ENCODE assay signal across 8 cellular contexts in the genomic region with DNA sequence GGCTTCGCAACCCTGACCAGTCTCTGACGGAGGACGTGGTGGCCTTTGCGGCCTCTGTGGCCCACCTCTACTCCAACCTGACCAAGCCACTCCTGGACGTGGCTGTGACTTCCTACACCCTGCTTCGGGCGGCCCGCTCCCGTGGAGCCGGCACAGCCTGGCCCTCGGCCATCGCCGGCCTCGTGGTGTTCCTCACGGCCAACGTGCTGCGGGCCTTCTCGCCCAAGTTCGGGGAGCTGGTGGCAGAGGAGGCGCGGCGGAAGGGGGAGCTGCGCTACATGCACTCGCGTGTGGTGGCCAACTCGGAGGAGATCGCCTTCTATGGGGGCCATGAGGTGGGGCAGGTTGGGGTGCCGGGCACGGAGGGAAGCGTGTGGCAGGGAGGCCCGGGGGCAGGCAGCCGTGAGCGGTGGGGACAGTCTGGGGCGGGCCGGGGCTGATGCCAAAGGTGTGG. TPM values are rescaled to one million over a fixed set of nuclear protein-coding genes. Genes with fewer than 3 reads are reported as not detected.
DNase-seq lines count a peak whose midpoint lies in the region; ATAC-seq, FAIRE-seq and TF ChIP-seq lines count a peak whose summit lies in the region.

No MANE protein-coding gene starts in this region.

- H3K36me3 ChIP-seq in HUES6 (ENCODE audit: control insufficient read depth, insufficient read depth, low read length) (peaks cover 18% of the 10 kb centered on the region), keratinocyte (ENCODE audit: control insufficient read depth in 2 of 2, extremely low read depth in 1 of 2, insufficient read depth in 2 of 2, low read length in 2 of 2) (peaks cover under 1 to 3% of the 10 kb centered on the region in 2 experiments)

- H3K9me3 ChIP-seq in HUES6 (ENCODE audit: control insufficient read depth, insufficient read depth, low read depth, low read length) (peaks cover 19% of the 10 kb centered on the region; the same call in 1 of the 2 replicates), keratinocyte (ENCODE audit: control insufficient read depth, low read depth, low read length) (no peaks in the 10 kb centered on the region)

- ATAC-seq in stimulated activated memory B cell treated with anti-CD40 and anti-IgM and Interleukin-4, amounts not matched to agents 10 μg/mL and 1 μg/mL and 100 μg/mL, for 72 hours, result no peak
- ATAC-seq in GM18502 (IDR thresholded peaks at IDR 0.05; ENCODE audit: poor library complexity, unreplicated experiment), result no peak

- no peaks in the 10 kb centered on the region for H3K9me3 Mint-ChIP-seq in activated CD4-positive, alpha-beta memory T cell treated with anti-CD3 and anti-CD28 coated beads, Interleukin-2, amount 10 ng/mL, durations not matched to agents 7 days and 5 days
- H3K9me3 Mint-ChIP-seq in stimulated activated memory B cell treated with anti-CD40 and anti-IgM and Interleukin-4, amounts not matched to agents 10 μg/mL and 1 μg/mL and 100 μg/mL, for 72 hours, result no peaks in the 10 kb centered on the region

- H4K20me1 ChIP-seq in keratinocyte (ENCODE audit: control insufficient read depth, extremely low read depth, insufficient read depth, low read length), result peaks cover 2% of the 10 kb centered on the region

- no peak overlapping the region for H3K27ac Mint-ChIP-seq in activated CD4-positive, alpha-beta memory T cell treated with anti-CD3 and anti-CD28 coated beads, Interleukin-2, amount 10 ng/mL, durations not matched to agents 7 days and 5 days
- no peak overlapping the region for H3K27ac Mint-ChIP-seq in stimulated activated memory B cell treated with anti-CD40 and anti-IgM and Interleukin-4, amounts not matched to agents 10 μg/mL and 1 μg/mL and 100 μg/mL, for 72 hours

- H3K4me2 ChIP-seq in keratinocyte (ENCODE audit: control insufficient read depth, extremely low read depth, insufficient read depth, low read depth, low read length), result peak overlapping the region; percentile 16

- TF ChIP-seq CTCF in keratinocyte (optimal IDR thresholded peaks at IDR 0.05 in 1 of 3, IDR thresholded peaks at IDR 0.05 in 1 of 3, conservative IDR thresholded peaks at IDR 0.05 in 1 of 3; ENCODE audit: extremely low read depth in 1 of 3, insufficient read depth in 2 of 3, low read length in 3 of 3), result no peak

- peaks cover 36% of the 10 kb centered on the region for H3K4me1 Mint-ChIP-seq in activated CD4-positive, alpha-beta memory T cell treated with anti-CD3 and anti-CD28 coated beads, Interleukin-2, amount 10 ng/mL, durations not matched to agents 7 days and 5 days
- peaks cover 33% of the 10 kb centered on the region for H3K4me1 Mint-ChIP-seq in stimulated activated memory B cell treated with anti-CD40 and anti-IgM and Interleukin-4, amounts not matched to agents 10 μg/mL and 1 μg/mL and 100 μg/mL, for 72 hours

- FAIRE-seq in keratinocyte (lab: Jason Lieb, UNC), result no peak

- dilution Hi-C loops in keratinocyte (cut with MboI; ENCODE audit: extremely low pct_ligation_motif_present, low sequenced_read_pairs), result no loop called here

- no peak for DNase-seq in activated CD4-positive, alpha-beta memory T cell treated with anti-CD3 and anti-CD28 coated beads, Interleukin-2, amount 10 ng/mL, durations not matched to agents 7 days and 5 days
- DNase-seq in keratinocyte (ENCODE audit: low read depth, low spot score) (no peak), NCI-H1417 treated with DMSO at 0.1 percent for 48 hours (lab: John Stamatoyannopoulos, UW) (no peak), NCI-H748 (lab: John Stamatoyannopoulos, UW; ENCODE audit: unreplicated experiment) (no peak), NOMO-1 treated with dmso at 0.1 percent for 144 hours (lab: John Stamatoyannopoulos, UW; ENCODE audit: unreplicated experiment) (no peak)

- H3K4me3 Mint-ChIP-seq in activated CD4-positive, alpha-beta memory T cell treated with anti-CD3 and anti-CD28 coated beads, Interleukin-2, amount 10 ng/mL, durations not matched to agents 7 days and 5 days, result peak overlapping the region; percentile 30
- peak overlapping the region; percentile 45 for H3K4me3 Mint-ChIP-seq in stimulated activated memory B cell treated with anti-CD40 and anti-IgM and Interleukin-4, amounts not matched to agents 10 μg/mL and 1 μg/mL and 100 μg/mL, for 72 hours

- no peaks in the 10 kb centered on the region for H3K9me1 ChIP-seq in keratinocyte (ENCODE audit: control insufficient read depth, extremely low read depth, insufficient read depth, low read length)

- peak overlapping the region; percentile 82 for H3K9ac ChIP-seq in HUES6 (ENCODE audit: low read length)
- H3K9ac ChIP-seq in keratinocyte (ENCODE audit: control insufficient read depth, extremely low read depth, insufficient read depth, low read length), result no peak overlapping the region

- H3K27me3 ChIP-seq in HUES6 (ENCODE audit: control insufficient read depth, insufficient read depth, low read length) (no peaks in the 10 kb centered on the region), keratinocyte (ENCODE audit: control insufficient read depth, extremely low read depth, insufficient read depth, low read length) (no peaks in the 10 kb centered on the region)

- peak overlapping the region; percentile 86; the same call in 1 of the 2 replicates for H3K27ac ChIP-seq in HUES6 (ENCODE audit: low read depth, low read length)
- H3K27ac ChIP-seq in keratinocyte (ENCODE audit: control insufficient read depth, insufficient read depth, low read length), result no peak overlapping the region

- CTCF ChIA-PET in activated CD4-positive, alpha-beta memory T cell treated with anti-CD3 and anti-CD28 coated beads, Interleukin-2, amount 10 ng/mL, durations not matched to agents 7 days and 5 days (lab: Charles Lee), result no interaction called here

- peaks cover 17% of the 10 kb centered on the region for H3K79me2 ChIP-seq in keratinocyte (ENCODE audit: control insufficient read depth, insufficient read depth, low read length)

- H3K4me3 ChIP-seq in HUES6 (ENCODE audit: low read depth, low read length) (peak overlapping the region; percentile 56; the same call in 1 of the 2 replicates), keratinocyte (ENCODE audit: control insufficient read depth in 2 of 3, extremely low read depth in 1 of 3, insufficient read depth in 2 of 3, low read depth in 1 of 3, low read length in 3 of 3) (peak overlapping the region in 1 of 3 experiments; percentile 6)

- POLR2A ChIA-PET in activated CD4-positive, alpha-beta memory T cell treated with anti-CD3 and anti-CD28 coated beads, Interleukin-2, amount 10 ng/mL, durations not matched to agents 7 days and 5 days (lab: Charles Lee), result interaction anchor here (0.7 to 1.7 kb wide), 3 partner anchors 52 to 200 kb away, joined by 3 to 4 read pairs (median 4); a partner anchor contains a TSS

- peaks cover 39% of the 10 kb centered on the region for H3K4me1 ChIP-seq in HUES6 (ENCODE audit: control insufficient read depth, insufficient read depth, low read length)
- peaks cover 28% of the 10 kb centered on the region for H3K4me1 ChIP-seq in keratinocyte (ENCODE audit: control insufficient read depth, extremely low read depth, insufficient read depth, low read length)

- H3K27me3 Mint-ChIP-seq in activated CD4-positive, alpha-beta memory T cell treated with anti-CD3 and anti-CD28 coated beads, Interleukin-2, amount 10 ng/mL, durations not matched to agents 7 days and 5 days, result no peaks in the 10 kb centered on the region
- no peaks in the 10 kb centered on the region for H3K27me3 Mint-ChIP-seq in stimulated activated memory B cell treated with anti-CD40 and anti-IgM and Interleukin-4, amounts not matched to agents 10 μg/mL and 1 μg/mL and 100 μg/mL, for 72 hours

- H2AFZ ChIP-seq in keratinocyte (ENCODE audit: control insufficient read depth, low read length), result no peak overlapping the region

- H3K36me3 Mint-ChIP-seq in activated CD4-positive, alpha-beta memory T cell treated with anti-CD3 and anti-CD28 coated beads, Interleukin-2, amount 10 ng/mL, durations not matched to agents 7 days and 5 days (ENCODE audit: low read depth), result peaks cover 24% of the 10 kb centered on the region
- peaks cover 4% of the 10 kb centered on the region for H3K36me3 Mint-ChIP-seq in stimulated activated memory B cell treated with anti-CD40 and anti-IgM and Interleukin-4, amounts not matched to agents 10 μg/mL and 1 μg/mL and 100 μg/mL, for 72 hours

RNA-seq across cellular contexts. Expression of a gene that starts 1.2 kb away (rescaled TPM):
- 10 to 100 TPM; 16.5 to 17.6 TPM for total RNA-seq in activated CD4-positive, alpha-beta memory T cell treated with anti-CD3 and anti-CD28 coated beads, Interleukin-2, amount 10 ng/mL, durations not matched to agents 7 days and 5 days
- polyA plus RNA-seq in keratinocyte, result 0.81 to 2.0 TPM (median 0.86 TPM) in 3 replicates
- polyA plus RNA-seq in keratinocyte (2011; ENCODE audit: low read depth), result 0.32 TPM
- polyA plus RNA-seq in keratinocyte (2011; cell fraction: cytosol; rRNA removed), result 0.78 and 1.8 TPM in 2 replicates
- 3.2 TPM in 2 replicates for polyA plus RNA-seq in keratinocyte (2011; cell fraction: nucleus; rRNA removed)
- polyA plus RNA-seq in keratinocyte (2012; ENCODE audit: low replicate concordance), result 1.3 and 3.9 TPM in 2 replicates
- 2.1 to 6.0 TPM (median 2.9 TPM) in 3 replicates for polyA minus RNA-seq in keratinocyte
- 3.5 TPM for polyA minus RNA-seq in keratinocyte (2011; cell fraction: cytosol; rRNA and poly(A)+ RNA removed)
- 4.3 and 7.4 TPM in 2 replicates for polyA minus RNA-seq in keratinocyte (2011; cell fraction: nucleus; rRNA and poly(A)+ RNA removed)

RNA-seq across cellular contexts. Expression of a gene that starts 1.7 kb away (rescaled TPM):
- 100 to 1,000 TPM; 162 TPM for total RNA-seq in activated CD4-positive, alpha-beta memory T cell treated with anti-CD3 and anti-CD28 coated beads, Interleukin-2, amount 10 ng/mL, durations not matched to agents 7 days and 5 days
- polyA plus RNA-seq in keratinocyte, result 260 to 267 TPM (median 262 TPM) in 3 replicates
- 151 TPM for polyA plus RNA-seq in keratinocyte (2011; ENCODE audit: low read depth)
- polyA plus RNA-seq in keratinocyte (2011; cell fraction: cytosol; rRNA removed), result 238 and 264 TPM in 2 replicates
- 373 and 377 TPM in 2 replicates for polyA plus RNA-seq in keratinocyte (2011; cell fraction: nucleus; rRNA removed)
- 285 and 352 TPM in 2 replicates for polyA plus RNA-seq in keratinocyte (2012; ENCODE audit: low replicate concordance)
- polyA minus RNA-seq in keratinocyte, result 247 to 367 TPM (median 298 TPM) in 3 replicates
- 181 TPM for polyA minus RNA-seq in keratinocyte (2011; cell fraction: cytosol; rRNA and poly(A)+ RNA removed)
- polyA minus RNA-seq in keratinocyte (2011; cell fraction: nucleus; rRNA and poly(A)+ RNA removed), result 111 and 169 TPM in 2 replicates

RNA-seq across cellular contexts. Expression of a gene that starts 38.1 kb away (rescaled TPM):
- 1 to 10 TPM; 2.9 to 3.0 TPM for total RNA-seq in activated CD4-positive, alpha-beta memory T cell treated with anti-CD3 and anti-CD28 coated beads, Interleukin-2, amount 10 ng/mL, durations not matched to agents 7 days and 5 days
- 33.6 to 56.7 TPM (median 56.1 TPM) in 3 replicates for polyA plus RNA-seq in keratinocyte
- 5.0 TPM for polyA plus RNA-seq in keratinocyte (2011; ENCODE audit: low read depth)
- polyA plus RNA-seq in keratinocyte (2011; cell fraction: cytosol; rRNA removed), result 36.1 and 67.5 TPM in 2 replicates
- 134 and 177 TPM in 2 replicates for polyA plus RNA-seq in keratinocyte (2011; cell fraction: nucleus; rRNA removed)
- 44.7 and 84.3 TPM in 2 replicates for polyA plus RNA-seq in keratinocyte (2012; ENCODE audit: low replicate concordance)
- polyA minus RNA-seq in keratinocyte, result 95.2 to 220 TPM (median 115 TPM) in 3 replicates
- 109 TPM for polyA minus RNA-seq in keratinocyte (2011; cell fraction: cytosol; rRNA and poly(A)+ RNA removed)
- polyA minus RNA-seq in keratinocyte (2011; cell fraction: nucleus; rRNA and poly(A)+ RNA removed), result 101 and 107 TPM in 2 replicates

RNA-seq across cellular contexts. Expression of a gene that starts 38.2 kb away (rescaled TPM):
- total RNA-seq in activated CD4-positive, alpha-beta memory T cell treated with anti-CD3 and anti-CD28 coated beads, Interleukin-2, amount 10 ng/mL, durations not matched to agents 7 days and 5 days, result under 1 TPM; 0.18 to 0.58 TPM
- 7.2 to 14.4 TPM (median 8.6 TPM) in 3 replicates for polyA plus RNA-seq in keratinocyte
- polyA plus RNA-seq in keratinocyte (2011; ENCODE audit: low read depth), result 8.8 TPM
- polyA plus RNA-seq in keratinocyte (2011; cell fraction: cytosol; rRNA removed), result 1.8 and 3.8 TPM in 2 replicates
- polyA plus RNA-seq in keratinocyte (2011; cell fraction: nucleus; rRNA removed), result 41.3 and 62.6 TPM in 2 replicates
- polyA plus RNA-seq in keratinocyte (2012; ENCODE audit: low replicate concordance), result 8.4 and 10.0 TPM in 2 replicates
- 15.3 to 21.0 TPM (median 19.4 TPM) in 3 replicates for polyA minus RNA-seq in keratinocyte
- 9.6 TPM for polyA minus RNA-seq in keratinocyte (2011; cell fraction: cytosol; rRNA and poly(A)+ RNA removed)
- 20.2 TPM in 2 replicates for polyA minus RNA-seq in keratinocyte (2011; cell fraction: nucleus; rRNA and poly(A)+ RNA removed)

RNA-seq across cellular contexts. Expression of a gene that starts 52.2 kb away (rescaled TPM):
- total RNA-seq in activated CD4-positive, alpha-beta memory T cell treated with anti-CD3 and anti-CD28 coated beads, Interleukin-2, amount 10 ng/mL, durations not matched to agents 7 days and 5 days, result under 1 TPM; 0.60 to 0.96 TPM
- polyA plus RNA-seq in keratinocyte, result 0.05 to 0.37 TPM (median 0.24 TPM) in 3 replicates
- not detected for polyA plus RNA-seq in keratinocyte (2011; ENCODE audit: low read depth)
- 0.14 TPM in 1 of 2 replicates, not detected in the other for polyA plus RNA-seq in keratinocyte (2011; cell fraction: cytosol; rRNA removed)
- 0.90 and 1.5 TPM in 2 replicates for polyA plus RNA-seq in keratinocyte (2011; cell fraction: nucleus; rRNA removed)
- 0.25 TPM in 1 of 2 replicates, not detected in the other for polyA plus RNA-seq in keratinocyte (2012; ENCODE audit: low replicate concordance)
- polyA minus RNA-seq in keratinocyte, result 0.10 TPM in 1 of 3 replicates, not detected in the others
- polyA minus RNA-seq in keratinocyte (2011; cell fraction: cytosol; rRNA and poly(A)+ RNA removed), result not detected
- polyA minus RNA-seq in keratinocyte (2011; cell fraction: nucleus; rRNA and poly(A)+ RNA removed), result not detected in 2 replicates
